Comparison of ENCODE assay signal across 8 cellular contexts in genomic region chr15:65400760-65401606, GRCh38. TPM values are rescaled to one million over a fixed set of nuclear protein-coding genes. Genes with fewer than 3 reads are reported as not detected.
DNase-seq lines count a peak whose midpoint lies in the region; TF ChIP-seq lines count a peak whose summit lies in the region.

No MANE protein-coding gene starts in this region.

- peaks cover 4% of the 10 kb centered on the region for H3K4me1 Mint-ChIP-seq in T-helper 2 cell treated with Interferon-gamma antibody and Interleukin-4, amounts not matched to agents 5 μg/mL and 100 μg/mL, for 36 hours (ENCODE audit: low read depth)
- peaks cover 45% of the 10 kb centered on the region for H3K4me1 Mint-ChIP-seq in brain

- peaks cover 59% of the 10 kb centered on the region for H3K27me3 Mint-ChIP-seq in T-helper 2 cell treated with Interferon-gamma antibody and Interleukin-4, amounts not matched to agents 5 μg/mL and 100 μg/mL, for 36 hours (ENCODE audit: low read depth)
- no peaks in the 10 kb centered on the region for H3K27me3 Mint-ChIP-seq in brain

- no peak overlapping the region for H3K4me3 Mint-ChIP-seq in T-helper 2 cell treated with Interferon-gamma antibody and Interleukin-4, amounts not matched to agents 5 μg/mL and 100 μg/mL, for 36 hours
- H3K4me3 Mint-ChIP-seq in brain: peak overlapping the region in 1 of 5 experiments; percentile 16

- H3K9me3 Mint-ChIP-seq in T-helper 2 cell treated with Interferon-gamma antibody and Interleukin-4, amounts not matched to agents 5 μg/mL and 100 μg/mL, for 36 hours: no peaks in the 10 kb centered on the region
- no peaks in the 10 kb centered on the region for H3K9me3 Mint-ChIP-seq in brain

- DNase-seq in T-helper 2 cell: peak in 3 of 5 experiments; percentile 21 to 40 (median 32)
- DNase-seq in T-helper 2 cell treated with Interferon-gamma antibody and Interleukin-4, amounts not matched to agents 5 μg/mL and 100 μg/mL, for 36 hours (ENCODE audit: low spot score): no peak
- peak; percentile 80 for DNase-seq in NCI-H1694 treated with DMSO at 0.1 percent for 48 hours (lab: John Stamatoyannopoulos, UW)
- DNase-seq in SW480 (ENCODE audit: low spot score): peak; percentile 60
- DNase-seq in iPS-NIHi7 (ENCODE audit: extremely low spot score): peak; percentile 96
- DNase-seq in stimulated activated CD4-positive, alpha-beta T cell treated with anti-CD3 and anti-CD28 coated beads, Interleukin-12 subunit alpha, Interleukin-12 subunit beta, amount 100 ng/mL, for 48 hours (ENCODE audit: low read depth in 2 of 3, low spot score in 1 of 3): peak; percentile 29 to 50 (median 44)
- DNase-seq in globus pallidus (ENCODE audit: low spot score): no peak

- H3K36me3 Mint-ChIP-seq in T-helper 2 cell treated with Interferon-gamma antibody and Interleukin-4, amounts not matched to agents 5 μg/mL and 100 μg/mL, for 36 hours (ENCODE audit: low read depth): no peaks in the 10 kb centered on the region
- peaks cover 10% of the 10 kb centered on the region for H3K36me3 Mint-ChIP-seq in brain

- peak; percentile 50 to 74 for TF ChIP-seq CTCF in brain (conservative IDR thresholded peaks at IDR 0.05)

- H3K27ac Mint-ChIP-seq in T-helper 2 cell treated with Interferon-gamma antibody and Interleukin-4, amounts not matched to agents 5 μg/mL and 100 μg/mL, for 36 hours: no peak overlapping the region
- peak overlapping the region; percentile 78 to 96 (median 94) for H3K27ac Mint-ChIP-seq in brain

RNA-seq across cellular contexts. Expression of gene IGDCC4, which starts 21.8 kb away (rescaled TPM):
- 1.4 TPM for polyA plus RNA-seq in brain (ENCODE audit: insufficient read depth, low read depth, low replicate concordance)

RNA-seq across cellular contexts. Expression of gene IGDCC3, which starts 23.2 kb away (rescaled TPM):
- 0.63 TPM for polyA plus RNA-seq in brain (ENCODE audit: insufficient read depth, low read depth, low replicate concordance)

Comparison
In these comparisons a context has a peak if more than half of its experiments do, and no peak if none do; other contexts are left out.
1. DNase-seq: peak in T-helper 2 cell (3 of 5), NCI-H1694 treated with DMSO at 0.1 percent for 48 hours (single experiment), SW480 (single experiment), iPS-NIHi7 (single experiment) and stimulated activated CD4-positive, alpha-beta T cell treated with anti-CD3 and anti-CD28 coated beads, Interleukin-12 subunit alpha, Interleukin-12 subunit beta, amount 100 ng/mL, for 48 hours (3 of 3); none in T-helper 2 cell treated with Interferon-gamma antibody and Interleukin-4, amounts not matched to agents 5 μg/mL and 100 μg/mL, for 36 hours (single experiment) and globus pallidus (single experiment).